Comparison of ENCODE assay signal across 2 cellular contexts in the genomic region with DNA sequence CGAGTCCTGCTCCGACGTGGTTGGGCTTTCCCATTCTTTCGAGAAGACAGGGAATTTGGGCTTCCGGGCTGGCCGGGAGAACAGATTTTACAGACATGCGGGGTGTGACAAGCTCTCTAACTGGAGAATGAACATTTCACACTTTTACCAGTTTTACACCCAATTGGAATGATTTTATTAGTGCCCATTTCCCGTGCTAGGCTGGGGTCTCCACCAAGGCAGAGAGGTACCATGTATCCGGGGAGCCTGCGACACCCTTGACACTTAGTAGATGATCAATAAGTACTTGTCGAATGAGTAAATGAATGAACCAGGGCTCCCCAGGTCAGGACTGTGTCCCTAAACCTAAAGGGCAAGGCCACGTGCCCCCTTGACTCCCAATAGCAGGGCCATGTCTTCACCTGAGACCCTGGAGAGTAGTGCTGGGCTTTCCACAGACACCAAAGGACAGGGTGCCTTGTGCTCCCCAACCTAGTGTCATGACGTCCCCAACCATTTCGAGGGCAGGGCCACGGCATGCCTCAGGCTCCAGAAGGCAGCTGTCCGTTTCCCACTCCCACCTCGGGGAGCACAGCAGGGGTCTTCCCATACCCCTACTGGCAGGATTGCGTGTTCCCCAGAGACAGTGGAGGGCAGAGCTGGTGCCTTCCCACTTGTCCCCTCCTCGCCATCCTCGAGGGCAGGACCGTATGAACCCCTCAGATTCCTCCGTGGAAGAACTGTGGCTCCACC.
TF ChIP-seq lines count a peak whose summit lies in the region.

No MANE protein-coding gene starts in this region.

TF ChIP-seq in K562, 482 proteins besides CTCF, POLR2A, EP300 and RAD21 (continues in another document):
- TF ChIP-seq TAF7 (tag; IDR thresholded peaks at IDR 0.05) (peak; percentile 14; the same call in 1 of the 2 replicates), SREBF2 (CRISPR knock-in tag; IDR thresholded peaks at IDR 0.05) (no peak), SMARCA5 (IDR thresholded peaks at IDR 0.05) (no peak), SMARCE1 (IDR thresholded peaks at IDR 0.05) (no peak), ZBTB17 (CRISPR knock-in tag; IDR thresholded peaks at IDR 0.05) (peak; percentile 44; the same call in 1 of the 2 replicates)
- TF ChIP-seq, protein P1, sequence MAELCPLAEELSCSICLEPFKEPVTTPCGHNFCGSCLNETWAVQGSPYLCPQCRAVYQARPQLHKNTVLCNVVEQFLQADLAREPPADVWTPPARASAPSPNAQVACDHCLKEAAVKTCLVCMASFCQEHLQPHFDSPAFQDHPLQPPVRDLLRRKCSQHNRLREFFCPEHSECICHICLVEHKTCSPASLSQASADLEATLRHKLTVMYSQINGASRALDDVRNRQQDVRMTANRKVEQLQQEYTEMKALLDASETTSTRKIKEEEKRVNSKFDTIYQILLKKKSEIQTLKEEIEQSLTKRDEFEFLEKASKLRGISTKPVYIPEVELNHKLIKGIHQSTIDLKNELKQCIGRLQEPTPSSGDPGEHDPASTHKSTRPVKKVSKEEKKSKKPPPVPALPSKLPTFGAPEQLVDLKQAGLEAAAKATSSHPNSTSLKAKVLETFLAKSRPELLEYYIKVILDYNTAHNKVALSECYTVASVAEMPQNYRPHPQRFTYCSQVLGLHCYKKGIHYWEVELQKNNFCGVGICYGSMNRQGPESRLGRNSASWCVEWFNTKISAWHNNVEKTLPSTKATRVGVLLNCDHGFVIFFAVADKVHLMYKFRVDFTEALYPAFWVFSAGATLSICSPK (IDR thresholded peaks at IDR 0.05; ENCODE audit: borderline replicate concordance), result peak; percentile 34
- TF ChIP-seq, protein P2, sequence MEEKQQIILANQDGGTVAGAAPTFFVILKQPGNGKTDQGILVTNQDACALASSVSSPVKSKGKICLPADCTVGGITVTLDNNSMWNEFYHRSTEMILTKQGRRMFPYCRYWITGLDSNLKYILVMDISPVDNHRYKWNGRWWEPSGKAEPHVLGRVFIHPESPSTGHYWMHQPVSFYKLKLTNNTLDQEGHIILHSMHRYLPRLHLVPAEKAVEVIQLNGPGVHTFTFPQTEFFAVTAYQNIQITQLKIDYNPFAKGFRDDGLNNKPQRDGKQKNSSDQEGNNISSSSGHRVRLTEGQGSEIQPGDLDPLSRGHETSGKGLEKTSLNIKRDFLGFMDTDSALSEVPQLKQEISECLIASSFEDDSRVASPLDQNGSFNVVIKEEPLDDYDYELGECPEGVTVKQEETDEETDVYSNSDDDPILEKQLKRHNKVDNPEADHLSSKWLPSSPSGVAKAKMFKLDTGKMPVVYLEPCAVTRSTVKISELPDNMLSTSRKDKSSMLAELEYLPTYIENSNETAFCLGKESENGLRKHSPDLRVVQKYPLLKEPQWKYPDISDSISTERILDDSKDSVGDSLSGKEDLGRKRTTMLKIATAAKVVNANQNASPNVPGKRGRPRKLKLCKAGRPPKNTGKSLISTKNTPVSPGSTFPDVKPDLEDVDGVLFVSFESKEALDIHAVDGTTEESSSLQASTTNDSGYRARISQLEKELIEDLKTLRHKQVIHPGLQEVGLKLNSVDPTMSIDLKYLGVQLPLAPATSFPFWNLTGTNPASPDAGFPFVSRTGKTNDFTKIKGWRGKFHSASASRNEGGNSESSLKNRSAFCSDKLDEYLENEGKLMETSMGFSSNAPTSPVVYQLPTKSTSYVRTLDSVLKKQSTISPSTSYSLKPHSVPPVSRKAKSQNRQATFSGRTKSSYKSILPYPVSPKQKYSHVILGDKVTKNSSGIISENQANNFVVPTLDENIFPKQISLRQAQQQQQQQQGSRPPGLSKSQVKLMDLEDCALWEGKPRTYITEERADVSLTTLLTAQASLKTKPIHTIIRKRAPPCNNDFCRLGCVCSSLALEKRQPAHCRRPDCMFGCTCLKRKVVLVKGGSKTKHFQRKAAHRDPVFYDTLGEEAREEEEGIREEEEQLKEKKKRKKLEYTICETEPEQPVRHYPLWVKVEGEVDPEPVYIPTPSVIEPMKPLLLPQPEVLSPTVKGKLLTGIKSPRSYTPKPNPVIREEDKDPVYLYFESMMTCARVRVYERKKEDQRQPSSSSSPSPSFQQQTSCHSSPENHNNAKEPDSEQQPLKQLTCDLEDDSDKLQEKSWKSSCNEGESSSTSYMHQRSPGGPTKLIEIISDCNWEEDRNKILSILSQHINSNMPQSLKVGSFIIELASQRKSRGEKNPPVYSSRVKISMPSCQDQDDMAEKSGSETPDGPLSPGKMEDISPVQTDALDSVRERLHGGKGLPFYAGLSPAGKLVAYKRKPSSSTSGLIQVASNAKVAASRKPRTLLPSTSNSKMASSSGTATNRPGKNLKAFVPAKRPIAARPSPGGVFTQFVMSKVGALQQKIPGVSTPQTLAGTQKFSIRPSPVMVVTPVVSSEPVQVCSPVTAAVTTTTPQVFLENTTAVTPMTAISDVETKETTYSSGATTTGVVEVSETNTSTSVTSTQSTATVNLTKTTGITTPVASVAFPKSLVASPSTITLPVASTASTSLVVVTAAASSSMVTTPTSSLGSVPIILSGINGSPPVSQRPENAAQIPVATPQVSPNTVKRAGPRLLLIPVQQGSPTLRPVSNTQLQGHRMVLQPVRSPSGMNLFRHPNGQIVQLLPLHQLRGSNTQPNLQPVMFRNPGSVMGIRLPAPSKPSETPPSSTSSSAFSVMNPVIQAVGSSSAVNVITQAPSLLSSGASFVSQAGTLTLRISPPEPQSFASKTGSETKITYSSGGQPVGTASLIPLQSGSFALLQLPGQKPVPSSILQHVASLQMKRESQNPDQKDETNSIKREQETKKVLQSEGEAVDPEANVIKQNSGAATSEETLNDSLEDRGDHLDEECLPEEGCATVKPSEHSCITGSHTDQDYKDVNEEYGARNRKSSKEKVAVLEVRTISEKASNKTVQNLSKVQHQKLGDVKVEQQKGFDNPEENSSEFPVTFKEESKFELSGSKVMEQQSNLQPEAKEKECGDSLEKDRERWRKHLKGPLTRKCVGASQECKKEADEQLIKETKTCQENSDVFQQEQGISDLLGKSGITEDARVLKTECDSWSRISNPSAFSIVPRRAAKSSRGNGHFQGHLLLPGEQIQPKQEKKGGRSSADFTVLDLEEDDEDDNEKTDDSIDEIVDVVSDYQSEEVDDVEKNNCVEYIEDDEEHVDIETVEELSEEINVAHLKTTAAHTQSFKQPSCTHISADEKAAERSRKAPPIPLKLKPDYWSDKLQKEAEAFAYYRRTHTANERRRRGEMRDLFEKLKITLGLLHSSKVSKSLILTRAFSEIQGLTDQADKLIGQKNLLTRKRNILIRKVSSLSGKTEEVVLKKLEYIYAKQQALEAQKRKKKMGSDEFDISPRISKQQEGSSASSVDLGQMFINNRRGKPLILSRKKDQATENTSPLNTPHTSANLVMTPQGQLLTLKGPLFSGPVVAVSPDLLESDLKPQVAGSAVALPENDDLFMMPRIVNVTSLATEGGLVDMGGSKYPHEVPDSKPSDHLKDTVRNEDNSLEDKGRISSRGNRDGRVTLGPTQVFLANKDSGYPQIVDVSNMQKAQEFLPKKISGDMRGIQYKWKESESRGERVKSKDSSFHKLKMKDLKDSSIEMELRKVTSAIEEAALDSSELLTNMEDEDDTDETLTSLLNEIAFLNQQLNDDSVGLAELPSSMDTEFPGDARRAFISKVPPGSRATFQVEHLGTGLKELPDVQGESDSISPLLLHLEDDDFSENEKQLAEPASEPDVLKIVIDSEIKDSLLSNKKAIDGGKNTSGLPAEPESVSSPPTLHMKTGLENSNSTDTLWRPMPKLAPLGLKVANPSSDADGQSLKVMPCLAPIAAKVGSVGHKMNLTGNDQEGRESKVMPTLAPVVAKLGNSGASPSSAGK (IDR thresholded peaks at IDR 0.05), result peak; percentile 83
- TF ChIP-seq, protein P3, sequence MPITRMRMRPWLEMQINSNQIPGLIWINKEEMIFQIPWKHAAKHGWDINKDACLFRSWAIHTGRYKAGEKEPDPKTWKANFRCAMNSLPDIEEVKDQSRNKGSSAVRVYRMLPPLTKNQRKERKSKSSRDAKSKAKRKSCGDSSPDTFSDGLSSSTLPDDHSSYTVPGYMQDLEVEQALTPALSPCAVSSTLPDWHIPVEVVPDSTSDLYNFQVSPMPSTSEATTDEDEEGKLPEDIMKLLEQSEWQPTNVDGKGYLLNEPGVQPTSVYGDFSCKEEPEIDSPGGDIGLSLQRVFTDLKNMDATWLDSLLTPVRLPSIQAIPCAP (CRISPR knock-in tag; IDR thresholded peaks at IDR 0.05; ENCODE audit: borderline replicate concordance), result no peak

TF ChIP-seq in HepG2, 621 proteins besides CTCF, POLR2A, EP300 and RAD21 (continues in another document):
- 0 out of 2 replicates have a peak, but pooled peaks have one; percentile 40 for TF ChIP-seq ZNF766 (CRISPR knock-in tag; IDR thresholded peaks at IDR 0.05; ENCODE audit: borderline replicate concordance)
- TF ChIP-seq TOE1 (CRISPR knock-in tag; IDR thresholded peaks at IDR 0.05), result no peak
- no peak for TF ChIP-seq CBX2 (IDR thresholded peaks at IDR 0.05; ENCODE audit: low read depth, low read length)
- no peak for TF ChIP-seq CBX2 (CRISPR knock-in tag; IDR thresholded peaks at IDR 0.05; ENCODE audit: low read depth)
- TF ChIP-seq, protein P4, sequence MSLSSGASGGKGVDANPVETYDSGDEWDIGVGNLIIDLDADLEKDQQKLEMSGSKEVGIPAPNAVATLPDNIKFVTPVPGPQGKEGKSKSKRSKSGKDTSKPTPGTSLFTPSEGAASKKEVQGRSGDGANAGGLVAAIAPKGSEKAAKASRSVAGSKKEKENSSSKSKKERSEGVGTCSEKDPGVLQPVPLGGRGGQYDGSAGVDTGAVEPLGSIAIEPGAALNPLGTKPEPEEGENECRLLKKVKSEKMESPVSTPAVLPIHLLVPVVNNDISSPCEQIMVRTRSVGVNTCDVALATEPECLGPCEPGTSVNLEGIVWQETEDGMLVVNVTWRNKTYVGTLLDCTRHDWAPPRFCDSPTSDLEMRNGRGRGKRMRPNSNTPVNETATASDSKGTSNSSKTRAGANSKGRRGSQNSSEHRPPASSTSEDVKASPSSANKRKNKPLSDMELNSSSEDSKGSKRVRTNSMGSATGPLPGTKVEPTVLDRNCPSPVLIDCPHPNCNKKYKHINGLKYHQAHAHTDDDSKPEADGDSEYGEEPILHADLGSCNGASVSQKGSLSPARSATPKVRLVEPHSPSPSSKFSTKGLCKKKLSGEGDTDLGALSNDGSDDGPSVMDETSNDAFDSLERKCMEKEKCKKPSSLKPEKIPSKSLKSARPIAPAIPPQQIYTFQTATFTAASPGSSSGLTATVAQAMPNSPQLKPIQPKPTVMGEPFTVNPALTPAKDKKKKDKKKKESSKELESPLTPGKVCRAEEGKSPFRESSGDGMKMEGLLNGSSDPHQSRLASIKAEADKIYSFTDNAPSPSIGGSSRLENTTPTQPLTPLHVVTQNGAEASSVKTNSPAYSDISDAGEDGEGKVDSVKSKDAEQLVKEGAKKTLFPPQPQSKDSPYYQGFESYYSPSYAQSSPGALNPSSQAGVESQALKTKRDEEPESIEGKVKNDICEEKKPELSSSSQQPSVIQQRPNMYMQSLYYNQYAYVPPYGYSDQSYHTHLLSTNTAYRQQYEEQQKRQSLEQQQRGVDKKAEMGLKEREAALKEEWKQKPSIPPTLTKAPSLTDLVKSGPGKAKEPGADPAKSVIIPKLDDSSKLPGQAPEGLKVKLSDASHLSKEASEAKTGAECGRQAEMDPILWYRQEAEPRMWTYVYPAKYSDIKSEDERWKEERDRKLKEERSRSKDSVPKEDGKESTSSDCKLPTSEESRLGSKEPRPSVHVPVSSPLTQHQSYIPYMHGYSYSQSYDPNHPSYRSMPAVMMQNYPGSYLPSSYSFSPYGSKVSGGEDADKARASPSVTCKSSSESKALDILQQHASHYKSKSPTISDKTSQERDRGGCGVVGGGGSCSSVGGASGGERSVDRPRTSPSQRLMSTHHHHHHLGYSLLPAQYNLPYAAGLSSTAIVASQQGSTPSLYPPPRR (CRISPR knock-in tag; IDR thresholded peaks at IDR 0.05; ENCODE audit: borderline replicate concordance), result no peak
- TF ChIP-seq, protein P5, sequence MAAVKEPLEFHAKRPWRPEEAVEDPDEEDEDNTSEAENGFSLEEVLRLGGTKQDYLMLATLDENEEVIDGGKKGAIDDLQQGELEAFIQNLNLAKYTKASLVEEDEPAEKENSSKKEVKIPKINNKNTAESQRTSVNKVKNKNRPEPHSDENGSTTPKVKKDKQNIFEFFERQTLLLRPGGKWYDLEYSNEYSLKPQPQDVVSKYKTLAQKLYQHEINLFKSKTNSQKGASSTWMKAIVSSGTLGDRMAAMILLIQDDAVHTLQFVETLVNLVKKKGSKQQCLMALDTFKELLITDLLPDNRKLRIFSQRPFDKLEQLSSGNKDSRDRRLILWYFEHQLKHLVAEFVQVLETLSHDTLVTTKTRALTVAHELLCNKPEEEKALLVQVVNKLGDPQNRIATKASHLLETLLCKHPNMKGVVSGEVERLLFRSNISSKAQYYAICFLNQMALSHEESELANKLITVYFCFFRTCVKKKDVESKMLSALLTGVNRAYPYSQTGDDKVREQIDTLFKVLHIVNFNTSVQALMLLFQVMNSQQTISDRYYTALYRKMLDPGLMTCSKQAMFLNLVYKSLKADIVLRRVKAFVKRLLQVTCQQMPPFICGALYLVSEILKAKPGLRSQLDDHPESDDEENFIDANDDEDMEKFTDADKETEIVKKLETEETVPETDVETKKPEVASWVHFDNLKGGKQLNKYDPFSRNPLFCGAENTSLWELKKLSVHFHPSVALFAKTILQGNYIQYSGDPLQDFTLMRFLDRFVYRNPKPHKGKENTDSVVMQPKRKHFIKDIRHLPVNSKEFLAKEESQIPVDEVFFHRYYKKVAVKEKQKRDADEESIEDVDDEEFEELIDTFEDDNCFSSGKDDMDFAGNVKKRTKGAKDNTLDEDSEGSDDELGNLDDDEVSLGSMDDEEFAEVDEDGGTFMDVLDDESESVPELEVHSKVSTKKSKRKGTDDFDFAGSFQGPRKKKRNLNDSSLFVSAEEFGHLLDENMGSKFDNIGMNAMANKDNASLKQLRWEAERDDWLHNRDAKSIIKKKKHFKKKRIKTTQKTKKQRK (IDR thresholded peaks at IDR 0.05; ENCODE audit: low read length), result no peak
- TF ChIP-seq, protein P6, sequence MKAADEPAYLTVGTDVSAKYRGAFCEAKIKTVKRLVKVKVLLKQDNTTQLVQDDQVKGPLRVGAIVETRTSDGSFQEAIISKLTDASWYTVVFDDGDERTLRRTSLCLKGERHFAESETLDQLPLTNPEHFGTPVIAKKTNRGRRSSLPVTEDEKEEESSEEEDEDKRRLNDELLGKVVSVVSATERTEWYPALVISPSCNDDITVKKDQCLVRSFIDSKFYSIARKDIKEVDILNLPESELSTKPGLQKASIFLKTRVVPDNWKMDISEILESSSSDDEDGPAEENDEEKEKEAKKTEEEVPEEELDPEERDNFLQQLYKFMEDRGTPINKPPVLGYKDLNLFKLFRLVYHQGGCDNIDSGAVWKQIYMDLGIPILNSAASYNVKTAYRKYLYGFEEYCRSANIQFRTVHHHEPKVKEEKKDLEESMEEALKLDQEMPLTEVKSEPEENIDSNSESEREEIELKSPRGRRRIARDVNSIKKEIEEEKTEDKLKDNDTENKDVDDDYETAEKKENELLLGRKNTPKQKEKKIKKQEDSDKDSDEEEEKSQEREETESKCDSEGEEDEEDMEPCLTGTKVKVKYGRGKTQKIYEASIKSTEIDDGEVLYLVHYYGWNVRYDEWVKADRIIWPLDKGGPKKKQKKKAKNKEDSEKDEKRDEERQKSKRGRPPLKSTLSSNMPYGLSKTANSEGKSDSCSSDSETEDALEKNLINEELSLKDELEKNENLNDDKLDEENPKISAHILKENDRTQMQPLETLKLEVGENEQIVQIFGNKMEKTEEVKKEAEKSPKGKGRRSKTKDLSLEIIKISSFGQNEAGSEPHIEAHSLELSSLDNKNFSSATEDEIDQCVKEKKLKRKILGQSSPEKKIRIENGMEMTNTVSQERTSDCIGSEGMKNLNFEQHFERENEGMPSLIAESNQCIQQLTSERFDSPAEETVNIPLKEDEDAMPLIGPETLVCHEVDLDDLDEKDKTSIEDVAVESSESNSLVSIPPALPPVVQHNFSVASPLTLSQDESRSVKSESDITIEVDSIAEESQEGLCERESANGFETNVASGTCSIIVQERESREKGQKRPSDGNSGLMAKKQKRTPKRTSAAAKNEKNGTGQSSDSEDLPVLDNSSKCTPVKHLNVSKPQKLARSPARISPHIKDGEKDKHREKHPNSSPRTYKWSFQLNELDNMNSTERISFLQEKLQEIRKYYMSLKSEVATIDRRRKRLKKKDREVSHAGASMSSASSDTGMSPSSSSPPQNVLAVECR (CRISPR knock-in tag; IDR thresholded peaks at IDR 0.05; ENCODE audit: borderline replicate concordance), result no peak; the same call in 1 of the 2 replicates
- no peak for TF ChIP-seq CBX5 (CRISPR knock-in tag; IDR thresholded peaks at IDR 0.05; ENCODE audit: borderline replicate concordance)
- TF ChIP-seq ZNF572 (CRISPR knock-in tag; IDR thresholded peaks at IDR 0.05), result peak; percentile 75; the same call in 1 of the 2 replicates
- no peak for TF ChIP-seq ZNF879 (CRISPR knock-in tag; IDR thresholded peaks at IDR 0.05)
- no peak for TF ChIP-seq ZBTB42 (CRISPR knock-in tag; IDR thresholded peaks at IDR 0.05)
